Comparison of ENCODE assay signal across 8 cellular contexts in the genomic region with DNA sequence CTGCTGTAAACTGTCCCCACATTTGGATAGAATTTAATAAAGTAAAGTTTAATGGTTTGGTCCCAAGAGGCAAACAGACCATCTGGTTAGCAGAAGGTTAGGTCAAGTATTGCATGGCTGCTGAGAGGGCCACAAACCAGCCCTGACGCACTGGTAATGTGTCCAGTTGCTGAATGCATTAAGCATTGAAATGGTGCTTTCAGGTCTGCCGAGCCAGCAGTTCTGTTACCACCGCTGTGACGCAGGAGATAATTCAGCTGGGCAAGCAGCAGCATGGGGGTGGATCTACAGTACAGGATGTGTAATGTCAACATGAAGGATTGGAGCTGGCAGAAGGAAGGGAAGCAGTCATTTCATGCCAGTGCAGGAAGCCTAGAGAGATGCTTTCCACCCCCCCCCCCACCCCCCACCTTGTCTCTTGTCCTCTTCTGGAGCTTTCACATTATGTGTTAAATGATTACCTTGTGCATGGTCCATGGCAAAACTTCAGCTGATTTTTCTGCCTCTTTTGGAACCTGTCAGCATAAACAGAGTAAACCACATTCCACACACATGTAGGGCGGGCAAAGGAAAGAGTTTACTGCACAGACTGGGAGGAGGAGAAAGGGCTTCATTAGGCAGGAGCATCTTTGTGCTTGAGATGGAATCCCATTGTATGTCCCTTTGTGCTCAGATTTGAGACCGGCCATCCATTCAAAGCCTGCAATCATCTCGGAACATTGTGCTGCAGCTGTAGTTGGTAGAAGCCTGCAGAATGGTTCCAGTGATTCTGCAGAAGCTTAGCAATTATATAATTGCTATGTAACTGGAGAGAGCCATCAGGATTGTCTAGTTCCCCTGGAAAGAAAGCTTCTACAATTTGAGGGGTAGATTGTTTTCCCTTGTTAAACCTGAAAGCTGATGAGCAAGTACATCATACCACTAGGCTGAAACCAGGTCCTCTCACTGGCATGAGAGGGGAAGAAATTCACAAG. TPM values are rescaled to one million over a fixed set of nuclear protein-coding genes. Genes with fewer than 3 reads are reported as not detected.
DNase-seq lines count a peak whose midpoint lies in the region; ATAC-seq and TF ChIP-seq lines count a peak whose summit lies in the region.

No MANE protein-coding gene starts in this region.

- H3K4ac ChIP-seq in trophoblast cell (ENCODE audit: low read depth, low read length) = no peak overlapping the region

- H2BK5ac ChIP-seq in trophoblast cell (ENCODE audit: low read depth, low read length, poor library complexity) = no peak overlapping the region

- peaks cover 7 to 32% of the 10 kb centered on the region in 2 experiments for H3K4me1 ChIP-seq in trophoblast cell (ENCODE audit: control insufficient read depth in 1 of 2, insufficient read depth in 2 of 2, low read length in 2 of 2)

- H2BK120ac ChIP-seq in trophoblast cell (ENCODE audit: insufficient read depth, low read length, poor library complexity) = no peak overlapping the region

- H3K4me3 ChIP-seq in GM12865 (ENCODE audit: low read depth, low read length) (no peak overlapping the region), trophoblast cell (ENCODE audit: low read depth, low read length) (no peak overlapping the region)

- H2BK12ac ChIP-seq in trophoblast cell (ENCODE audit: low read length) = no peak overlapping the region

- H3K18ac ChIP-seq in trophoblast cell (ENCODE audit: low read length) = no peak overlapping the region

- no peak overlapping the region for H3K4me2 ChIP-seq in trophoblast cell (ENCODE audit: low read length)

- peaks cover 2 to 7% of the 10 kb centered on the region in 2 experiments for H3K36me3 ChIP-seq in trophoblast cell (ENCODE audit: control insufficient read depth in 1 of 2, insufficient read depth in 2 of 2, low read length in 2 of 2)

- H3K9ac ChIP-seq in trophoblast cell (ENCODE audit: low read length) = no peak overlapping the region

- H4K12ac ChIP-seq in trophoblast cell (ENCODE audit: low read depth, low read length) = no peak overlapping the region

- H2AK5ac ChIP-seq in trophoblast cell (ENCODE audit: low read length) = no peak overlapping the region

- no peak for TF ChIP-seq CTCF in GM12865 (IDR thresholded peaks at IDR 0.05; ENCODE audit: insufficient read depth, low read depth, low read length, missing control alignments)

- H4K91ac ChIP-seq in trophoblast cell (ENCODE audit: low read depth, low read length) = no peak overlapping the region

- peaks cover 4% of the 10 kb centered on the region for H3K79me2 ChIP-seq in trophoblast cell (ENCODE audit: control insufficient read depth, insufficient read depth, low read length, poor library complexity)

- H4K8ac ChIP-seq in trophoblast cell (ENCODE audit: low read depth, low read length) = no peak overlapping the region

- no peak overlapping the region for H2AFZ ChIP-seq in trophoblast cell (ENCODE audit: insufficient read depth, low read length, poor library complexity)

- H3K79me1 ChIP-seq in trophoblast cell (ENCODE audit: low read length) = no peaks in the 10 kb centered on the region

- WGBS in trophoblast cell (ENCODE audit: extremely low coverage, insufficient coverage, insufficient read length) = no CpG with 5 or more reads among the region's 7 CpGs

- DNase-seq in GM12865 (ENCODE audit: low read depth) (peak; percentile 16), RPMI8226 (peak; percentile 5), globus pallidus (ENCODE audit: low spot score) (peak; percentile 79), trophoblast cell (peak; percentile 11 to 28)

- H3K27me3 ChIP-seq in trophoblast cell (ENCODE audit: insufficient read depth, low read length) = no peaks in the 10 kb centered on the region

- H3K14ac ChIP-seq in trophoblast cell (ENCODE audit: low read length) = no peak overlapping the region

- H3K23ac ChIP-seq in trophoblast cell (ENCODE audit: low read length) = no peak overlapping the region

- ATAC-seq in GM19023 (IDR thresholded peaks at IDR 0.05; ENCODE audit: unreplicated experiment) (no peak), GM19455 (IDR thresholded peaks at IDR 0.05; ENCODE audit: unreplicated experiment) (no peak), HG02840 (IDR thresholded peaks at IDR 0.05; ENCODE audit: low FRiP score, unreplicated experiment) (no peak), HG03039 (IDR thresholded peaks at IDR 0.05; ENCODE audit: unreplicated experiment) (no peak)

- H3K9me3 ChIP-seq in trophoblast cell (ENCODE audit: insufficient read depth, low read depth, low read length) = no peaks in the 10 kb centered on the region

- no peak overlapping the region for H3K27ac ChIP-seq in trophoblast cell (ENCODE audit: low read depth, low read length)

RNA-seq across cellular contexts. Expression of gene ZNF462, which starts 16.3 kb away (rescaled TPM):
- 20.2 and 22.5 TPM in 2 replicates for polyA plus RNA-seq in trophoblast cell (2013)

Comparison
In these comparisons a context has a peak if more than half of its experiments do, and no peak if none do; other contexts are left out.
1. DNase-seq: peak in every context shown above with its lines; median percentile 79 in globus pallidus; 20 in trophoblast cell; 16 in GM12865; 5 in RPMI8226.